Comparison of ENCODE assay signal across 20 cellular contexts in the genomic region with DNA sequence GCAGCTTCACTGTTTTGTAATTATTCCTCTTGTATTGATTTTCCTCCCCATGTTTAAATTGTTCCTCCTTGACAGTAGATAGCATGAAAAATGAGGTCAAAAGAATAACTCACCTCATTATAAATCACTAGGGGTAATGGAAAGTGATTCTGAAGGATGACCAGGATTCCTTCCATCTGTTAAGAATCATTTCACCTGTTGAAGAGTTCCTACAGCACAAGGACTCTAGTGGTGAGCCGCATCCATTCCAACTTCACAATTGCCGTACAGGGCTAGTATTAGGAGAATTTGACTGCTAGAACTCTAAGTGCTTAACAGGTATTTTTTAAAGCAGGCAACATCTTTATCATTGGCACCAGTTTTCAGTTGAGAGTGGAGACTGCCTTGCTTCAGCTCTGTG.
"Had no signal": no experiment of that assay in that cellular context is flagged by ENCODE, and none has a peak within 500 bp of the region (broad histone marks: within the 10 kb centered on the region; RNA-seq: fewer than 3 reads in every experiment).

No MANE protein-coding gene starts in this region.

- H3K27me3 Mint-ChIP-seq: dendritic cell treated with granulocyte-macrophage colony-stimulating factor and Interleukin-4, amounts not matched to agents 40 ng/mL and 50 ng/mL, for 4 days; natural killer cell treated with Interleukin-12 subunit alpha and Interleukin-12 subunit beta and Interleukin-15 and Interleukin-18, amount 100 ng/mL, for 72 hours; type B pancreatic cell had no signal

- ATAC-seq: activated T-cell treated with anti-CD3 and anti-CD28 coated beads, Interleukin-2, amount 50 U/mL, for 72 hours; natural killer cell treated with Interleukin-12 subunit alpha and Interleukin-12 subunit beta and Interleukin-15 and Interleukin-18, amount 100 ng/mL, for 72 hours; pancreas; sciatic nerve; stimulated activated effector memory CD8-positive, alpha-beta T cell treated with anti-CD3 and anti-CD28 coated beads, Interleukin-12 subunit alpha, Interleukin-12 subunit beta, amount 100 ng/mL, for 72 hours had no signal

- H3K4me3 Mint-ChIP-seq: activated T-cell treated with anti-CD3 and anti-CD28 coated beads, Interleukin-2, amount 50 U/mL, for 72 hours; dendritic cell treated with granulocyte-macrophage colony-stimulating factor and Interleukin-4, amounts not matched to agents 40 ng/mL and 50 ng/mL, for 4 days; mesothelial cell of epicardium; natural killer cell treated with Interleukin-12 subunit alpha and Interleukin-12 subunit beta and Interleukin-15 and Interleukin-18, amount 100 ng/mL, for 72 hours; stimulated activated effector memory CD8-positive, alpha-beta T cell treated with anti-CD3 and anti-CD28 coated beads, Interleukin-12 subunit alpha, Interleukin-12 subunit beta, amount 100 ng/mL, for 72 hours; type B pancreatic cell had no signal

- H3K4me1 ChIP-seq: breast epithelium had no signal

- H3K9me3 Mint-ChIP-seq: activated T-cell treated with anti-CD3 and anti-CD28 coated beads, Interleukin-2, amount 50 U/mL, for 72 hours; dendritic cell treated with granulocyte-macrophage colony-stimulating factor and Interleukin-4, amounts not matched to agents 40 ng/mL and 50 ng/mL, for 4 days; mesothelial cell of epicardium; natural killer cell treated with Interleukin-12 subunit alpha and Interleukin-12 subunit beta and Interleukin-15 and Interleukin-18, amount 100 ng/mL, for 72 hours; stimulated activated effector memory CD8-positive, alpha-beta T cell treated with anti-CD3 and anti-CD28 coated beads, Interleukin-12 subunit alpha, Interleukin-12 subunit beta, amount 100 ng/mL, for 72 hours; type B pancreatic cell had no signal

- H3K36me3 Mint-ChIP-seq: mesothelial cell of epicardium; natural killer cell treated with Interleukin-12 subunit alpha and Interleukin-12 subunit beta and Interleukin-15 and Interleukin-18, amount 100 ng/mL, for 72 hours; stimulated activated effector memory CD8-positive, alpha-beta T cell treated with anti-CD3 and anti-CD28 coated beads, Interleukin-12 subunit alpha, Interleukin-12 subunit beta, amount 100 ng/mL, for 72 hours; type B pancreatic cell had no signal

- DNase-seq: activated CD4-positive, alpha-beta T cell treated with anti-CD3 and anti-CD28 coated beads for 1 hour; activated effector memory CD4-positive, alpha-beta T cell treated with anti-CD3 and anti-CD28 coated beads, Interleukin-2, amount 50 U/mL, for 16 hours; activated naive CD4-positive, alpha-beta T cell treated with anti-CD3 and anti-CD28 coated beads, Interleukin-2, amount 50 U/mL, for 16 hours; activated T-cell treated with anti-CD3 and anti-CD28 coated beads, Interleukin-2, amount 50 U/mL, for 72 hours; effector memory CD4-positive, alpha-beta T cell; esophagus squamous epithelium; islet precursor cell; pancreas; stimulated activated CD4-positive, alpha-beta T cell treated with anti-CD3 and anti-CD28 coated beads, Interleukin-4, amount 100 ng/mL, for 1 hour; testis had no signal

- H3K27ac ChIP-seq: breast epithelium, esophagus squamous epithelium, neutrophil, pancreas, testis, VCaP had no signal

- H3K27ac Mint-ChIP-seq: activated T-cell treated with anti-CD3 and anti-CD28 coated beads, Interleukin-2, amount 50 U/mL, for 72 hours; dendritic cell treated with granulocyte-macrophage colony-stimulating factor and Interleukin-4, amounts not matched to agents 40 ng/mL and 50 ng/mL, for 4 days; mesothelial cell of epicardium; natural killer cell treated with Interleukin-12 subunit alpha and Interleukin-12 subunit beta and Interleukin-15 and Interleukin-18, amount 100 ng/mL, for 72 hours; stimulated activated effector memory CD8-positive, alpha-beta T cell treated with anti-CD3 and anti-CD28 coated beads, Interleukin-12 subunit alpha, Interleukin-12 subunit beta, amount 100 ng/mL, for 72 hours; type B pancreatic cell had no signal

- H3K4me1 Mint-ChIP-seq: stimulated activated effector memory CD8-positive, alpha-beta T cell treated with anti-CD3 and anti-CD28 coated beads, Interleukin-12 subunit alpha, Interleukin-12 subunit beta, amount 100 ng/mL, for 72 hours had no signal

- H3K4me3 ChIP-seq: breast epithelium, esophagus squamous epithelium, pancreas, smooth muscle cell, testis had no signal

- H3K27me3 ChIP-seq: breast epithelium, esophagus squamous epithelium, neutrophil, pancreas, testis had no signal

- H3K9me3 ChIP-seq: breast epithelium, esophagus squamous epithelium, neutrophil, pancreas, testis had no signal

- H3K36me3 ChIP-seq: breast epithelium, esophagus squamous epithelium, neutrophil, pancreas had no signal
